Comparison of ENCODE assay signal across 13 cellular contexts in the genomic region with DNA sequence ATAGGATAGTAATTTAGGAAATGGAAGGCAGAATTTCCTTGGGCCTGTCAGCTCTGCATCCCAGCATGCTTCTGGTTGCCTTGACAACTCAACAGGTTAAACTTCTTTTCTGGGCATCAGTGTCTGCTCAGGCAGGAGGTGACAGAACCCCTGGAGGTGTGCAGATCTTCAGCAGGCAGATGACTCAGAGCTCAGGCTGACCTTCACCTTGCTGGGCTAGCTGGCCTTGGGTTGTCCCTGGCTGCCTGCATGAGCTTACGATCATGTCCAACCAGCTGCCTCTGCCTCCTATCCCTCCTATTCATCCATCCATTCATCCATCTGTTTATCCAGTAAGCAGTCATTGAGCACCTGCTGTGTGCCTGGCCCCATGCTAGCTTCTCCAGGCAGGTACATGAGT.
"Had no signal": no experiment of that assay in that cellular context is flagged by ENCODE, and none has a peak within 500 bp of the region (broad histone marks: within the 10 kb centered on the region; RNA-seq: fewer than 3 reads in every experiment).

No MANE protein-coding gene starts in this region.

- DNase-seq: caudate nucleus; cortex of kidney; dorsolateral prefrontal cortex; effector CD8-positive, alpha-beta T cell; gastrocnemius medialis; kidney; left colon; left ventricle myocardium superior; mesenchymal stem cell; naive B cell; small intestine; stimulated activated CD4-positive, alpha-beta T cell treated with anti-CD3 and anti-CD28 coated beads, Interleukin-2, amount 100 ng/mL, for 48 hours; stimulated activated naive CD8-positive, alpha-beta T cell treated with anti-CD3 and anti-CD28 coated beads, Interleukin-15, Interleukin-2, amounts not matched to agents 100 U/mL and 50 U/mL, for 24 hours had no signal
